Comparison of ENCODE assay signal across 19 cellular contexts in the genomic region with DNA sequence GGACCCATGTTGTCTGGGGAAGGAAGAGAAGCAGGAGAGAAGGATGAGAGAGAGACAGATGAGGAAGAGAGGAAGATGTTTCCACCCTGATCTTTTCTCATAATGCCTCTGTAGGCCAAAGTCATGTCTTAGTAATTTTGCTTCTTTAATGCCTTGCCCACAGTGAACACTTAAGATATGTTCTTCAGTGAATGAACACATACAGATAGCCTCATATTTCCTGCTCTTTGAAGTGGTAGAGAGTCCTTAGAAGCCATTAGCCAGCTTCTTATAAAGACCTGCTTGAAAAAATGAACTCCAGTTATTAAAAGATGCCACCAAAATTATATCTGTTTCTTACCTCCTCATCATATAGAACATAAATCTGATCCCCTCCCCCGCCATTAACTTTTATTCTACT.
DNase-seq lines count a peak whose midpoint lies in the region; ATAC-seq and TF ChIP-seq lines count a peak whose summit lies in the region.
"Had no signal": no experiment of that assay in that cellular context is flagged by ENCODE, and none has a peak within 500 bp of the region (broad histone marks: within the 10 kb centered on the region; RNA-seq: fewer than 3 reads in every experiment).

No MANE protein-coding gene starts in this region.

- no peaks in the 10 kb centered on the region for H3K27me3 ChIP-seq in CD4-positive, CD25-positive, alpha-beta regulatory T cell (ENCODE audit: control insufficient read depth, insufficient read depth, low read length)
- no peaks in the 10 kb centered on the region for H3K27me3 ChIP-seq in DND-41 (ENCODE audit: insufficient read depth, low read length, poor library complexity)
- H3K27me3 ChIP-seq: BLaER1 had no signal

- peak; percentile 87 for ATAC-seq in activated CD8-positive, alpha-beta T cell treated with anti-CD3 and anti-CD28 coated beads, Interleukin-2, amount 10 ng/mL, durations not matched to agents 7 days and 5 days
- no peak for ATAC-seq in activated CD8-positive, alpha-beta T cell treated with anti-CD3 and anti-CD28 coated beads for 36 hours
- ATAC-seq in CD4-positive, CD25-positive, alpha-beta regulatory T cell (ENCODE audit: low read depth in 2 of 2), result peak; percentile 86 to 88
- peak; percentile 94 for ATAC-seq in DND-41 (ENCODE audit: insufficient read depth, low read depth)
- ATAC-seq in T-helper 17 cell, result peak; percentile 45
- ATAC-seq: GM23338, HCT116 had no signal

- peaks cover 8% of the 10 kb centered on the region for H3K36me3 Mint-ChIP-seq in activated CD8-positive, alpha-beta T cell treated with anti-CD3 and anti-CD28 coated beads, Interleukin-2, amount 10 ng/mL, durations not matched to agents 7 days and 5 days (ENCODE audit: low read depth)
- no peaks in the 10 kb centered on the region for H3K36me3 Mint-ChIP-seq in activated CD8-positive, alpha-beta T cell treated with anti-CD3 and anti-CD28 coated beads for 36 hours (ENCODE audit: low read depth)
- H3K36me3 Mint-ChIP-seq in CD4-positive, CD25-positive, alpha-beta regulatory T cell, result no peaks in the 10 kb centered on the region
- H3K36me3 Mint-ChIP-seq in T-helper 17 cell (ENCODE audit: low read depth), result peaks cover 6% of the 10 kb centered on the region
- H3K36me3 Mint-ChIP-seq: CD8-positive, alpha-beta memory T cell had no signal

- H3K4me2 ChIP-seq in DND-41 (ENCODE audit: insufficient read depth, low read length), result no peak overlapping the region
- H3K4me2 ChIP-seq: BLaER1, GM23338 had no signal

- no peaks in the 10 kb centered on the region for H4K20me1 ChIP-seq in DND-41 (ENCODE audit: insufficient read depth, low read length)
- H4K20me1 ChIP-seq: BLaER1 had no signal

- intact Hi-C loops in activated CD8-positive, alpha-beta T cell treated with anti-CD3 and anti-CD28 coated beads for 36 hours (cut with micrococcal nuclease), result no loop called here

- DNase-seq in activated CD8-positive, alpha-beta T cell treated with anti-CD3 and anti-CD28 coated beads, Interleukin-2, amount 10 ng/mL, durations not matched to agents 7 days and 5 days, result no peak
- DNase-seq in activated CD8-positive, alpha-beta T cell treated with anti-CD3 and anti-CD28 coated beads for 36 hours, result no peak
- peak in 2 of 3 donors; percentile 21 to 73 for DNase-seq in CD4-positive, CD25-positive, alpha-beta regulatory T cell
- no peak for DNase-seq in DND-41
- DNase-seq in T-helper 17 cell, result no peak
- DNase-seq in nucleus accumbens (lab: John Stamatoyannopoulos, UW), result no peak
- DNase-seq in KG1 (lab: John Stamatoyannopoulos, UW), result no peak
- no peak for DNase-seq in AG08395 (ENCODE audit: low spot score)
- DNase-seq: CD4-positive, alpha-beta T cell; CD8-positive, alpha-beta memory T cell; DMS 273 treated with DMSO at 0.1 percent for 48 hours; DMS79; GF-D8; H9 had no signal

- no peak overlapping the region for H3K4me3 Mint-ChIP-seq in activated CD8-positive, alpha-beta T cell treated with anti-CD3 and anti-CD28 coated beads, Interleukin-2, amount 10 ng/mL, durations not matched to agents 7 days and 5 days
- no peak overlapping the region for H3K4me3 Mint-ChIP-seq in activated CD8-positive, alpha-beta T cell treated with anti-CD3 and anti-CD28 coated beads for 36 hours
- no peak overlapping the region for H3K4me3 Mint-ChIP-seq in CD4-positive, CD25-positive, alpha-beta regulatory T cell
- H3K4me3 Mint-ChIP-seq in T-helper 17 cell, result no peak overlapping the region
- H3K4me3 Mint-ChIP-seq: B cell; CD4-positive, alpha-beta T cell; CD8-positive, alpha-beta memory T cell; GM23338; H9 had no signal

- H3K4me3 ChIP-seq in CD4-positive, CD25-positive, alpha-beta regulatory T cell (ENCODE audit: low read depth, low read length), result no peak overlapping the region
- no peak overlapping the region for H3K4me3 ChIP-seq in DND-41 (ENCODE audit: low read depth in 1 of 2, low read length in 2 of 2)
- H3K4me3 ChIP-seq: BLaER1, GM23338 had no signal

- no peaks in the 10 kb centered on the region for H3K9me3 ChIP-seq in CD4-positive, CD25-positive, alpha-beta regulatory T cell (ENCODE audit: control insufficient read depth in 2 of 2, low read length in 2 of 2)
- H3K9me3 ChIP-seq in DND-41 (ENCODE audit: insufficient read depth, low read length, severe bottlenecking) (no peaks in the 10 kb centered on the region), T-helper 17 cell (ENCODE audit: control insufficient read depth, low read length, poor library complexity, severe bottlenecking) (no peaks in the 10 kb centered on the region)
- H3K9me3 ChIP-seq: BLaER1 had no signal

- H3K79me2 ChIP-seq in DND-41 (ENCODE audit: insufficient read depth, low read length), result no peaks in the 10 kb centered on the region

- POLR2A ChIA-PET in activated CD8-positive, alpha-beta T cell treated with anti-CD3 and anti-CD28 coated beads, Interleukin-2, amount 10 ng/mL, durations not matched to agents 7 days and 5 days (lab: Charles Lee), result interaction anchor here (0.6 kb wide), 1 partner anchor 51 kb away, joined by 3 read pairs; no protein-coding TSS in a partner anchor
- POLR2A ChIA-PET in activated CD8-positive, alpha-beta T cell treated with anti-CD3 and anti-CD28 coated beads for 36 hours (lab: Charles Lee), result no interaction called here

- CTCF ChIA-PET in activated CD8-positive, alpha-beta T cell treated with anti-CD3 and anti-CD28 coated beads, Interleukin-2, amount 10 ng/mL, durations not matched to agents 7 days and 5 days (lab: Charles Lee), result interaction anchor here (0.9 kb wide), 1 partner anchor 138 kb away, joined by 3 read pairs; no protein-coding TSS in a partner anchor
- CTCF ChIA-PET in activated CD8-positive, alpha-beta T cell treated with anti-CD3 and anti-CD28 coated beads for 36 hours (lab: Charles Lee), result no interaction called here

- H3K4me1 ChIP-seq in CD4-positive, CD25-positive, alpha-beta regulatory T cell (ENCODE audit: control insufficient read depth, insufficient read depth, low read length, poor library complexity, severe bottlenecking), result no peaks in the 10 kb centered on the region
- peaks cover 5% of the 10 kb centered on the region for H3K4me1 ChIP-seq in DND-41 (ENCODE audit: insufficient read depth, low read length)
- H3K4me1 ChIP-seq: BLaER1 had no signal

- H3K27ac Mint-ChIP-seq in activated CD8-positive, alpha-beta T cell treated with anti-CD3 and anti-CD28 coated beads, Interleukin-2, amount 10 ng/mL, durations not matched to agents 7 days and 5 days, result peak overlapping the region; percentile 62
- H3K27ac Mint-ChIP-seq in activated CD8-positive, alpha-beta T cell treated with anti-CD3 and anti-CD28 coated beads for 36 hours, result no peak overlapping the region
- H3K27ac Mint-ChIP-seq in CD4-positive, CD25-positive, alpha-beta regulatory T cell, result peak overlapping the region in 1 of 3 donors; percentile 1
- H3K27ac Mint-ChIP-seq in T-helper 17 cell, result peak overlapping the region; percentile 42
- H3K27ac Mint-ChIP-seq: B cell; CD4-positive, alpha-beta T cell; CD8-positive, alpha-beta memory T cell; GM23338; H9 had no signal

- peaks cover 7% of the 10 kb centered on the region for H3K27me3 Mint-ChIP-seq in activated CD8-positive, alpha-beta T cell treated with anti-CD3 and anti-CD28 coated beads, Interleukin-2, amount 10 ng/mL, durations not matched to agents 7 days and 5 days (ENCODE audit: low read depth)
- peaks cover 6% of the 10 kb centered on the region for H3K27me3 Mint-ChIP-seq in activated CD8-positive, alpha-beta T cell treated with anti-CD3 and anti-CD28 coated beads for 36 hours
- no peaks in the 10 kb centered on the region for H3K27me3 Mint-ChIP-seq in CD4-positive, CD25-positive, alpha-beta regulatory T cell
- no peaks in the 10 kb centered on the region for H3K27me3 Mint-ChIP-seq in T-helper 17 cell

- no peak overlapping the region for H3K9ac ChIP-seq in DND-41 (ENCODE audit: low read depth, low read length)
- H3K9ac ChIP-seq: BLaER1 had no signal

- H3K9me3 Mint-ChIP-seq in activated CD8-positive, alpha-beta T cell treated with anti-CD3 and anti-CD28 coated beads, Interleukin-2, amount 10 ng/mL, durations not matched to agents 7 days and 5 days (ENCODE audit: insufficient read depth), result no peaks in the 10 kb centered on the region
- no peaks in the 10 kb centered on the region for H3K9me3 Mint-ChIP-seq in activated CD8-positive, alpha-beta T cell treated with anti-CD3 and anti-CD28 coated beads for 36 hours
- H3K9me3 Mint-ChIP-seq in CD4-positive, CD25-positive, alpha-beta regulatory T cell, result peaks cover 0 to 3% (median 0%) of the 10 kb centered on the region in 7 donors
- H3K9me3 Mint-ChIP-seq: CD4-positive, alpha-beta T cell; GM23338; H9 had no signal

- H2AFZ ChIP-seq in DND-41 (ENCODE audit: low read depth, low read length), result no peak overlapping the region
- H2AFZ ChIP-seq: GM23338 had no signal

- no peak for TF ChIP-seq CTCF in activated CD8-positive, alpha-beta T cell treated with anti-CD3 and anti-CD28 coated beads for 36 hours (IDR thresholded peaks at IDR 0.05)
- TF ChIP-seq CTCF in DND-41 (IDR thresholded peaks at IDR 0.05; ENCODE audit: borderline replicate concordance, extremely low read depth, low read length, poor library complexity, severe bottlenecking), result no peak

- no peaks in the 10 kb centered on the region for H3K36me3 ChIP-seq in CD4-positive, CD25-positive, alpha-beta regulatory T cell (ENCODE audit: control insufficient read depth, insufficient read depth, low read length)
- no peaks in the 10 kb centered on the region; the same call in 1 of the 2 replicates for H3K36me3 ChIP-seq in DND-41 (ENCODE audit: insufficient read depth, low read length)
- H3K36me3 ChIP-seq: BLaER1 had no signal

- H3K4me1 Mint-ChIP-seq in activated CD8-positive, alpha-beta T cell treated with anti-CD3 and anti-CD28 coated beads, Interleukin-2, amount 10 ng/mL, durations not matched to agents 7 days and 5 days (ENCODE audit: low read depth), result peaks cover 14% of the 10 kb centered on the region
- H3K4me1 Mint-ChIP-seq in activated CD8-positive, alpha-beta T cell treated with anti-CD3 and anti-CD28 coated beads for 36 hours (ENCODE audit: low read depth), result peaks cover 6% of the 10 kb centered on the region
- H3K4me1 Mint-ChIP-seq in CD4-positive, CD25-positive, alpha-beta regulatory T cell, result peaks cover 0 to 13% (median 12%) of the 10 kb centered on the region in 4 donors
- H3K4me1 Mint-ChIP-seq in T-helper 17 cell, result peaks cover 6% of the 10 kb centered on the region
- H3K4me1 Mint-ChIP-seq: B cell had no signal

- no peak overlapping the region for H3K27ac ChIP-seq in CD4-positive, CD25-positive, alpha-beta regulatory T cell (ENCODE audit: insufficient read depth, low read length, poor library complexity, severe bottlenecking)
- no peak overlapping the region for H3K27ac ChIP-seq in DND-41 (ENCODE audit: low read length)
- H3K27ac ChIP-seq: BLaER1, C4-2B had no signal

Comparison
In these comparisons a context has a peak if more than half of its experiments do, and no peak if none do; other contexts are left out.
1. DNase-seq: peak in CD4-positive, CD25-positive, alpha-beta regulatory T cell (2 of 3); none in activated CD8-positive, alpha-beta T cell treated with anti-CD3 and anti-CD28 coated beads, Interleukin-2, amount 10 ng/mL, durations not matched to agents 7 days and 5 days (single experiment), activated CD8-positive, alpha-beta T cell treated with anti-CD3 and anti-CD28 coated beads for 36 hours (single experiment), DND-41 (single experiment), T-helper 17 cell (0 of 3), nucleus accumbens (0 of 56), KG1 (single experiment) and AG08395 (single experiment).